Comparison of ENCODE assay signal across 1 cellular context in genomic region chr13:99559560-99559959, GRCh38.
TF ChIP-seq lines count a peak whose summit lies in the region.

No MANE protein-coding gene starts in this region.

TF ChIP-seq in HepG2, 621 proteins besides CTCF, POLR2A, EP300 and RAD21 (continued from another document and continues in another):
- TF ChIP-seq CREB3 (CRISPR knock-in tag; IDR thresholded peaks at IDR 0.05): no peak
- TF ChIP-seq ZNF75D (CRISPR knock-in tag; IDR thresholded peaks at IDR 0.05; ENCODE audit: borderline replicate concordance): no peak
- TF ChIP-seq TP53 (CRISPR knock-in tag; conservative IDR thresholded peaks at IDR 0.05): no peak
- no peak for TF ChIP-seq FLYWCH1 (CRISPR knock-in tag; IDR thresholded peaks at IDR 0.05)
- peak; percentile 21 for TF ChIP-seq PATZ1 (CRISPR knock-in tag; IDR thresholded peaks at IDR 0.05)
- TF ChIP-seq ZNF331 (CRISPR knock-in tag; IDR thresholded peaks at IDR 0.05): peak; percentile 99
- no peak for TF ChIP-seq TOPORS (CRISPR knock-in tag; IDR thresholded peaks at IDR 0.05)
- no peak for TF ChIP-seq ZNF20 (CRISPR knock-in tag; IDR thresholded peaks at IDR 0.05)
- no peak for TF ChIP-seq ZNF580 (CRISPR knock-in tag; IDR thresholded peaks at IDR 0.05; ENCODE audit: borderline replicate concordance, low read depth)
- TF ChIP-seq TBX2 (CRISPR knock-in tag; IDR thresholded peaks at IDR 0.05; ENCODE audit: borderline replicate concordance): no peak
- no peak for TF ChIP-seq ADNP (CRISPR knock-in tag; IDR thresholded peaks at IDR 0.05)
- no peak for TF ChIP-seq STAT6 (CRISPR knock-in tag; IDR thresholded peaks at IDR 0.05; ENCODE audit: borderline replicate concordance)
- no peak for TF ChIP-seq THAP7 (CRISPR knock-in tag; IDR thresholded peaks at IDR 0.05)
- TF ChIP-seq ZBTB25 (CRISPR knock-in tag; IDR thresholded peaks at IDR 0.05): no peak
- TF ChIP-seq FOXO4 (CRISPR knock-in tag; conservative IDR thresholded peaks at IDR 0.05): no peak
- no peak for TF ChIP-seq ZBTB7A (CRISPR knock-in tag; IDR thresholded peaks at IDR 0.05)
- TF ChIP-seq MTF2 (CRISPR knock-in tag; IDR thresholded peaks at IDR 0.05; ENCODE audit: borderline replicate concordance): no peak
- TF ChIP-seq MAFK (conservative IDR thresholded peaks at IDR 0.05 in 1 of 2, IDR thresholded peaks at IDR 0.05 in 1 of 2; ENCODE audit: low read length in 2 of 2): no peak
- no peak for TF ChIP-seq RBM22 (optimal IDR thresholded peaks at IDR 0.05; ENCODE audit: low read length)
- TF ChIP-seq NFIB (CRISPR knock-in tag; IDR thresholded peaks at IDR 0.05; ENCODE audit: borderline replicate concordance): no peak
- TF ChIP-seq RFX5 (IDR thresholded peaks at IDR 0.05; ENCODE audit: low read depth, low read length): no peak
- no peak for TF ChIP-seq AFF4 (CRISPR knock-in tag; IDR thresholded peaks at IDR 0.05)
- no peak for TF ChIP-seq RNF2 (conservative IDR thresholded peaks at IDR 0.05; ENCODE audit: low read depth)
- no peak for TF ChIP-seq ZNF318 (CRISPR knock-in tag; IDR thresholded peaks at IDR 0.05)
- TF ChIP-seq ZNF343 (CRISPR knock-in tag; IDR thresholded peaks at IDR 0.05): no peak
- TF ChIP-seq ZBTB46 (CRISPR knock-in tag; IDR thresholded peaks at IDR 0.05; ENCODE audit: borderline replicate concordance): no peak
- TF ChIP-seq ZSCAN31 (CRISPR knock-in tag; IDR thresholded peaks at IDR 0.05; ENCODE audit: low read depth): no peak
- TF ChIP-seq YEATS2 (CRISPR knock-in tag; IDR thresholded peaks at IDR 0.05; ENCODE audit: borderline replicate concordance): no peak
- no peak for TF ChIP-seq ZNF747 (CRISPR knock-in tag; IDR thresholded peaks at IDR 0.05; ENCODE audit: borderline replicate concordance)
- no peak for TF ChIP-seq ZNF432 (CRISPR knock-in tag; IDR thresholded peaks at IDR 0.05; ENCODE audit: borderline replicate concordance)
- 0 out of 2 replicates have a peak, but pooled peaks have one; percentile 54 for TF ChIP-seq FOXJ3 (CRISPR knock-in tag; IDR thresholded peaks at IDR 0.05; ENCODE audit: borderline replicate concordance)
